ENCODE assay signal across 30 cellular contexts in genomic region chr5:146440870-146441495, GRCh38. TPM values are rescaled to one million over a fixed set of nuclear protein-coding genes. Genes with fewer than 3 reads are reported as not detected.
A peak's percentile ranks its signal among the peaks of the same experiment; 100 is the strongest.
DNase-seq lines count a peak whose midpoint lies in the region; ATAC-seq and TF ChIP-seq lines count a peak whose summit lies in the region.
"Had no signal": no experiment of that assay in that cellular context is flagged by ENCODE, and none has a peak within 500 bp of the region (broad histone marks: within the 10 kb centered on the region; RNA-seq: fewer than 3 reads in every experiment).

No MANE protein-coding gene starts in this region.

- H3K4me1 ChIP-seq in psoas muscle, result peaks cover 5% of the 10 kb centered on the region
- no peaks in the 10 kb centered on the region for H3K4me1 ChIP-seq in CD8-positive, alpha-beta T cell (ENCODE audit: insufficient read depth, low read length)
- H3K4me1 ChIP-seq: BE2C had no signal

- no peaks in the 10 kb centered on the region for H3K36me3 Mint-ChIP-seq in CD8-positive, alpha-beta T cell
- H3K36me3 Mint-ChIP-seq: activated CD8-positive, alpha-beta memory T cell treated with anti-CD3 and anti-CD28 coated beads, Interleukin-2, amount 10 ng/mL, durations not matched to agents 7 days and 5 days; activated naive CD4-positive, alpha-beta T cell treated with anti-CD3 and anti-CD28 coated beads, Interleukin-2, amount 50 U/mL, for 24 hours; naive B cell; stimulated activated effector memory CD8-positive, alpha-beta T cell treated with anti-CD3 and anti-CD28 coated beads, Interleukin-12 subunit alpha, Interleukin-12 subunit beta, amount 100 ng/mL, for 72 hours had no signal

- H3K9me3 Mint-ChIP-seq in CD8-positive, alpha-beta T cell, result no peaks in the 10 kb centered on the region
- H3K9me3 Mint-ChIP-seq: activated naive CD4-positive, alpha-beta T cell treated with anti-CD3 and anti-CD28 coated beads, Interleukin-2, amount 50 U/mL, for 24 hours; activated T-cell treated with anti-CD3 and anti-CD28 coated beads, Interleukin-2, amount 50 U/mL, for 72 hours; dendritic cell treated with granulocyte-macrophage colony-stimulating factor and Interleukin-4, amounts not matched to agents 40 ng/mL and 50 ng/mL, for 4 days; naive B cell; stimulated activated effector memory CD8-positive, alpha-beta T cell treated with anti-CD3 and anti-CD28 coated beads, Interleukin-12 subunit alpha, Interleukin-12 subunit beta, amount 100 ng/mL, for 72 hours; T-helper 2 cell treated with Interferon-gamma antibody and Interleukin-4, amounts not matched to agents 5 μg/mL and 100 μg/mL, for 36 hours had no signal

- no peaks in the 10 kb centered on the region for H3K4me1 Mint-ChIP-seq in CD8-positive, alpha-beta T cell (ENCODE audit: low read depth)
- H3K4me1 Mint-ChIP-seq: activated CD8-positive, alpha-beta memory T cell treated with anti-CD3 and anti-CD28 coated beads, Interleukin-2, amount 10 ng/mL, durations not matched to agents 7 days and 5 days; activated naive CD4-positive, alpha-beta T cell treated with anti-CD3 and anti-CD28 coated beads, Interleukin-2, amount 50 U/mL, for 24 hours; naive B cell; stimulated activated effector memory CD8-positive, alpha-beta T cell treated with anti-CD3 and anti-CD28 coated beads, Interleukin-12 subunit alpha, Interleukin-12 subunit beta, amount 100 ng/mL, for 72 hours had no signal

- H3K27ac Mint-ChIP-seq in CD8-positive, alpha-beta T cell, result no peak overlapping the region
- H3K27ac Mint-ChIP-seq: activated CD8-positive, alpha-beta memory T cell treated with anti-CD3 and anti-CD28 coated beads, Interleukin-2, amount 10 ng/mL, durations not matched to agents 7 days and 5 days; activated naive CD4-positive, alpha-beta T cell treated with anti-CD3 and anti-CD28 coated beads, Interleukin-2, amount 50 U/mL, for 24 hours; activated T-cell treated with anti-CD3 and anti-CD28 coated beads, Interleukin-2, amount 50 U/mL, for 72 hours; dendritic cell treated with granulocyte-macrophage colony-stimulating factor and Interleukin-4, amounts not matched to agents 40 ng/mL and 50 ng/mL, for 4 days; stimulated activated effector memory CD8-positive, alpha-beta T cell treated with anti-CD3 and anti-CD28 coated beads, Interleukin-12 subunit alpha, Interleukin-12 subunit beta, amount 100 ng/mL, for 72 hours; T-helper 2 cell treated with Interferon-gamma antibody and Interleukin-4, amounts not matched to agents 5 μg/mL and 100 μg/mL, for 36 hours had no signal

- TF ChIP-seq CTCF in fibroblast of mammary gland (conservative IDR thresholded peaks at IDR 0.05; ENCODE audit: control insufficient read depth, insufficient read depth, low read depth, low read length) (no peak), psoas muscle (IDR thresholded peaks at IDR 0.05) (no peak)
- no peak for TF ChIP-seq CTCF in CD8-positive, alpha-beta T cell (IDR thresholded peaks at IDR 0.05)

- CTCF ChIA-PET in CD8-positive, alpha-beta T cell (lab: Charles Lee), result interaction anchor here (2.7 kb wide), 1 partner anchor 14 kb away, joined by 10 read pairs; no protein-coding TSS in a partner anchor

- no peak overlapping the region for H3K4me3 Mint-ChIP-seq in CD8-positive, alpha-beta T cell
- H3K4me3 Mint-ChIP-seq: activated CD8-positive, alpha-beta memory T cell treated with anti-CD3 and anti-CD28 coated beads, Interleukin-2, amount 10 ng/mL, durations not matched to agents 7 days and 5 days; activated naive CD4-positive, alpha-beta T cell treated with anti-CD3 and anti-CD28 coated beads, Interleukin-2, amount 50 U/mL, for 24 hours; activated T-cell treated with anti-CD3 and anti-CD28 coated beads, Interleukin-2, amount 50 U/mL, for 72 hours; dendritic cell treated with granulocyte-macrophage colony-stimulating factor and Interleukin-4, amounts not matched to agents 40 ng/mL and 50 ng/mL, for 4 days; naive B cell; stimulated activated effector memory CD8-positive, alpha-beta T cell treated with anti-CD3 and anti-CD28 coated beads, Interleukin-12 subunit alpha, Interleukin-12 subunit beta, amount 100 ng/mL, for 72 hours; T-helper 2 cell treated with Interferon-gamma antibody and Interleukin-4, amounts not matched to agents 5 μg/mL and 100 μg/mL, for 36 hours had no signal

- peak; percentile 29 for DNase-seq in NCI-H2196 treated with DMSO at 0.1 percent for 48 hours (lab: John Stamatoyannopoulos, UW; ENCODE audit: unreplicated experiment)
- DNase-seq in NCI-H2196 (lab: John Stamatoyannopoulos, UW; ENCODE audit: unreplicated experiment), result no peak
- peak; percentile 21 for DNase-seq in NCI-H69 (lab: John Stamatoyannopoulos, UW)
- peak; percentile 35 for DNase-seq in fibroblast of mammary gland (ENCODE audit: low read depth)
- no peak for DNase-seq in psoas muscle
- DNase-seq in GM19240 (ENCODE audit: insufficient read length, low spot score), result no peak
- no peak for DNase-seq in CD8-positive, alpha-beta T cell
- DNase-seq: 8988T; activated CD4-positive, alpha-beta T cell treated with anti-CD3 and anti-CD28 coated beads, Interleukin-2, amount 50 U/mL, for 1 hour; activated CD8-positive, alpha-beta memory T cell treated with anti-CD3 and anti-CD28 coated beads, Interleukin-2, amount 10 ng/mL, durations not matched to agents 7 days and 5 days; activated T-cell treated with anti-CD3 and anti-CD28 coated beads, Interleukin-2, amount 50 U/mL, for 72 hours; BE2C; central memory CD4-positive, alpha-beta T cell; DMS79; foreskin melanocyte; mesenchymal stem cell; MV-4-11; naive B cell; NCI-H1930; NCI-H226; nucleus accumbens; stimulated activated CD4-positive, alpha-beta T cell treated with anti-CD3 and anti-CD28 coated beads, Interleukin-2, amount 100 ng/mL, for 48 hours had no signal

- peaks cover 17% of the 10 kb centered on the region for H3K27me3 Mint-ChIP-seq in CD8-positive, alpha-beta T cell (ENCODE audit: low read depth)

- POLR2A ChIA-PET in CD8-positive, alpha-beta T cell (lab: Charles Lee), result no interaction called here

- no peaks in the 10 kb centered on the region for H3K36me3 ChIP-seq in psoas muscle (ENCODE audit: insufficient read depth in 1 of 2, low read depth in 1 of 2)
- H3K36me3 ChIP-seq in CD8-positive, alpha-beta T cell (ENCODE audit: insufficient read depth, low read length), result no peaks in the 10 kb centered on the region
- H3K36me3 ChIP-seq: BE2C had no signal

- no peaks in the 10 kb centered on the region for H3K27me3 ChIP-seq in psoas muscle (ENCODE audit: insufficient read depth in 3 of 3, low read length in 2 of 3)
- H3K27me3 ChIP-seq in CD8-positive, alpha-beta T cell (ENCODE audit: insufficient read depth, low read length), result no peaks in the 10 kb centered on the region

- ATAC-seq in psoas muscle (peak; percentile 89 to 95 (median 94)), HG02759 (IDR thresholded peaks at IDR 0.05; ENCODE audit: unreplicated experiment) (no peak)
- ATAC-seq in CD8-positive, alpha-beta T cell, result no peak
- ATAC-seq: activated CD8-positive, alpha-beta memory T cell treated with anti-CD3 and anti-CD28 coated beads, Interleukin-2, amount 10 ng/mL, durations not matched to agents 7 days and 5 days; activated T-cell treated with anti-CD3 and anti-CD28 coated beads, Interleukin-2, amount 50 U/mL, for 72 hours; GM12878; left lobe of liver; stimulated activated effector memory CD8-positive, alpha-beta T cell treated with anti-CD3 and anti-CD28 coated beads, Interleukin-12 subunit alpha, Interleukin-12 subunit beta, amount 100 ng/mL, for 72 hours had no signal

- intact Hi-C loops in psoas muscle (cut with DNase I), result loop anchor here in 1 of 2 donors (5.0 kb wide), 1 partner anchor 149 kb away; no protein-coding TSS in a partner anchor
- intact Hi-C loops in CD8-positive, alpha-beta T cell (cut with DNase I, micrococcal nuclease), result no loop called here

- 44 to 79% (median 58%) methylated on average over 5 of the region's 5 CpGs for WGBS in psoas muscle, 3 donors

- H3K4me3 ChIP-seq in fibroblast of mammary gland (ENCODE audit: control insufficient read depth, low read depth, low read length), result no peak overlapping the region
- H3K4me3 ChIP-seq in psoas muscle, result no peak overlapping the region
- H3K4me3 ChIP-seq in CD8-positive, alpha-beta T cell (ENCODE audit: low read depth, low read length), result no peak overlapping the region
- H3K4me3 ChIP-seq: GM12878, smooth muscle cell had no signal

- peaks cover under 1% of the 10 kb centered on the region for H3K9me3 ChIP-seq in psoas muscle
- H3K9me3 ChIP-seq in CD8-positive, alpha-beta T cell (ENCODE audit: low read length), result no peaks in the 10 kb centered on the region
- H3K9me3 ChIP-seq: BE2C had no signal

- peak overlapping the region; percentile 69 for H3K27ac ChIP-seq in psoas muscle
- no peak overlapping the region for H3K27ac ChIP-seq in CD8-positive, alpha-beta T cell (ENCODE audit: low read depth, low read length)

RNA-seq across cellular contexts. Expression of gene TCERG1, which starts 6.2 kb away (rescaled TPM):
- total RNA-seq in psoas muscle, result 10 to 100 TPM; 20.9 to 44.3 (median 44.0) TPM
- polyA plus RNA-seq in psoas muscle, result 10 to 100 TPM; 18.4 to 30.5 (median 23.5) TPM
- 100 to 1,000 TPM; 110 to 114 TPM for total RNA-seq in CD8-positive, alpha-beta T cell

Comparison
In these comparisons a context has a peak if more than half of its experiments do, and no peak if none do; other contexts are left out.
1. DNase-seq: peak in NCI-H2196 treated with DMSO at 0.1 percent for 48 hours (single experiment), NCI-H69 (single experiment) and fibroblast of mammary gland (single experiment); none in NCI-H2196 (single experiment), psoas muscle (0 of 2), GM19240 (single experiment) and CD8-positive, alpha-beta T cell (0 of 7).
2. ATAC-seq: peak in psoas muscle (4 of 4); none in HG02759 (single experiment) and CD8-positive, alpha-beta T cell (single experiment).